ENCODE assay signal across 8 cellular contexts in the genomic region with DNA sequence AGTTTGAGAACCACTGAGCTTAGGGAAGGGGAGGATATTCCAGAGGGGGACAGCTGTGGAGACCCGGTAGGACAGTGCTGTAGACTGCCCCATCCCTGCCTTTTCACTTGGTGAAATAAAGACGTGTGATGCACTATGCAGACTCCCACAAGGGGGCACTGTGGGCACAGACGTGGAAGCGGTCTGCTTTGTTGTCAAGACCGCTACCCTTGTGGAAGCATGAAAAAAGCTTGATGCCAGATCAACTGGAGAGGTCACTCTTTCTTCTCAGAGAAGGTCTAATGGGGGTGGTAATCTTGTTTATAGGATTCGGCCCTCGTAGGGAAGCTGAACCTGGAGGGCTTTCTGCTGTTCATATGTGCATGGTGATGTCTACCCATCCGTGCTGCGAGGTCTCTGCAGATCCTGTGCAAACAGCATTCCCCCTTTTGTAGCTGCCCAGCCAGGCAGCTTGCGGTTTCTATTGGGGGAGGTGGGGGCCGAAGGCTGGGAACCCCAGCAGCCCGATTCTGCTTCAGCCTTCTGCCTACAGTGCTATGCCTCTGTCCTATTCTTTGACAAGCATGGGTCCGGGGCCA. TPM values are rescaled to one million over a fixed set of nuclear protein-coding genes. Genes with fewer than 3 reads are reported as not detected.
DNase-seq lines count a peak whose midpoint lies in the region; ATAC-seq, FAIRE-seq and TF ChIP-seq lines count a peak whose summit lies in the region.

No MANE protein-coding gene starts in this region.

- H3K36me3 Mint-ChIP-seq in activated T-helper 1 cell treated with anti-CD3 and anti-CD28 coated beads, Interleukin-12 subunit alpha, Interleukin-12 subunit beta, Interleukin-2, Interleukin-4 antibody, amounts not matched to agents 30 ng/mL and 10 ng/mL and 1 ng/mL, durations not matched to agents 14 hours and 24 hours and 36 hours (ENCODE audit: low read depth), result peaks cover 15% of the 10 kb centered on the region

- no peaks in the 10 kb centered on the region for H3K9me3 Mint-ChIP-seq in activated T-helper 1 cell treated with anti-CD3 and anti-CD28 coated beads, Interleukin-12 subunit alpha, Interleukin-12 subunit beta, Interleukin-2, Interleukin-4 antibody, amounts not matched to agents 30 ng/mL and 10 ng/mL and 1 ng/mL, durations not matched to agents 14 hours and 24 hours and 36 hours

- intact Hi-C loops in activated T-helper 1 cell treated with anti-CD3 and anti-CD28 coated beads, Interleukin-12 subunit alpha, Interleukin-12 subunit beta, Interleukin-2, Interleukin-4 antibody, amounts not matched to agents 30 ng/mL and 10 ng/mL and 1 ng/mL, durations not matched to agents 14 hours and 24 hours and 36 hours (cut with micrococcal nuclease), result loop anchor here (1.0 to 10.0 kb wide), 5 partner anchors 367 to 1148 kb away; partner anchors contain the start of gene ZMIZ1

- no peak overlapping the region for H3K27ac ChIP-seq in KMS-11

- no peak overlapping the region for H2AFZ ChIP-seq in KMS-11 (ENCODE audit: low read depth)

- TF ChIP-seq CTCF in KMS-11 (conservative IDR thresholded peaks at IDR 0.05; ENCODE audit: low read depth, low read length) (peak; percentile 90), fibroblast of the aortic adventitia (IDR thresholded peaks at IDR 0.05; ENCODE audit: insufficient read depth, low read length) (peak; percentile 95)

- H3K27ac Mint-ChIP-seq in activated T-helper 1 cell treated with anti-CD3 and anti-CD28 coated beads, Interleukin-12 subunit alpha, Interleukin-12 subunit beta, Interleukin-2, Interleukin-4 antibody, amounts not matched to agents 30 ng/mL and 10 ng/mL and 1 ng/mL, durations not matched to agents 14 hours and 24 hours and 36 hours, result no peak overlapping the region

- ATAC-seq in GM19025 (IDR thresholded peaks at IDR 0.05; ENCODE audit: low read depth, unreplicated experiment), result peak; percentile 45

- no peaks in the 10 kb centered on the region for H3K79me2 ChIP-seq in KMS-11 (ENCODE audit: insufficient read depth, low read depth)

- no peak overlapping the region for H3K4me2 ChIP-seq in KMS-11

- H3K36me3 ChIP-seq in KMS-11 (ENCODE audit: insufficient read depth), result no peaks in the 10 kb centered on the region

- H3K4me3 Mint-ChIP-seq in activated T-helper 1 cell treated with anti-CD3 and anti-CD28 coated beads, Interleukin-12 subunit alpha, Interleukin-12 subunit beta, Interleukin-2, Interleukin-4 antibody, amounts not matched to agents 30 ng/mL and 10 ng/mL and 1 ng/mL, durations not matched to agents 14 hours and 24 hours and 36 hours, result no peak overlapping the region

- no peak overlapping the region for H3K9ac ChIP-seq in KMS-11

- H3K27me3 Mint-ChIP-seq in activated T-helper 1 cell treated with anti-CD3 and anti-CD28 coated beads, Interleukin-12 subunit alpha, Interleukin-12 subunit beta, Interleukin-2, Interleukin-4 antibody, amounts not matched to agents 30 ng/mL and 10 ng/mL and 1 ng/mL, durations not matched to agents 14 hours and 24 hours and 36 hours (ENCODE audit: insufficient read depth), result no peaks in the 10 kb centered on the region

- no peaks in the 10 kb centered on the region for H3K27me3 ChIP-seq in KMS-11 (ENCODE audit: insufficient read depth, low read depth)

- FAIRE-seq in RCC 7860 (lab: Jason Lieb, UNC), result no peak

- H4K20me1 ChIP-seq in KMS-11 (ENCODE audit: insufficient read depth), result no peaks in the 10 kb centered on the region; the same call in 1 of the 2 replicates

- H3K4me1 ChIP-seq in KMS-11 (ENCODE audit: low read depth, poor library complexity, severe bottlenecking), result peaks cover 51% of the 10 kb centered on the region

- peak; percentile 80 for DNase-seq in AG20443 (ENCODE audit: low spot score)
- peak; percentile 66 for DNase-seq in RCC 7860 (ENCODE audit: low spot score)
- DNase-seq in activated T-helper 1 cell treated with anti-CD3 and anti-CD28 coated beads, Interleukin-12 subunit alpha, Interleukin-12 subunit beta, Interleukin-2, Interleukin-4 antibody, amounts not matched to agents 30 ng/mL and 10 ng/mL and 1 ng/mL, durations not matched to agents 14 hours and 24 hours and 36 hours (ENCODE audit: low spot score), result peak; percentile 61
- DNase-seq in fibroblast of the aortic adventitia (ENCODE audit: low read depth), result peak; percentile 90
- DNase-seq in non-pigmented ciliary epithelial cell (ENCODE audit: low read depth), result peak; percentile 55
- DNase-seq in superior temporal gyrus (ENCODE audit: extremely low spot score), result peak; percentile 98

- H3K4me3 ChIP-seq in KMS-11 (IDR thresholded peaks at IDR 0.05; ENCODE audit: insufficient read depth, low read depth, low read length), result no peak overlapping the region
- no peak overlapping the region for H3K4me3 ChIP-seq in fibroblast of the aortic adventitia (ENCODE audit: low read depth, low read length)

- peaks cover 30% of the 10 kb centered on the region for H3K4me1 Mint-ChIP-seq in activated T-helper 1 cell treated with anti-CD3 and anti-CD28 coated beads, Interleukin-12 subunit alpha, Interleukin-12 subunit beta, Interleukin-2, Interleukin-4 antibody, amounts not matched to agents 30 ng/mL and 10 ng/mL and 1 ng/mL, durations not matched to agents 14 hours and 24 hours and 36 hours (ENCODE audit: low read depth)

RNA-seq across cellular contexts. Expression of gene RPS24, which starts 13.7 kb away (rescaled TPM):
- 1,627 and 1,651 TPM in 2 replicates for total RNA-seq in activated T-helper 1 cell treated with anti-CD3 and anti-CD28 coated beads, Interleukin-12 subunit alpha, Interleukin-12 subunit beta, Interleukin-2, Interleukin-4 antibody, amounts not matched to agents 30 ng/mL and 10 ng/mL and 1 ng/mL, durations not matched to agents 14 hours and 24 hours and 36 hours
- 3,008 and 3,613 TPM in 2 replicates for total RNA-seq in fibroblast of the aortic adventitia (ENCODE audit: low replicate concordance)

RNA-seq across cellular contexts. Expression of gene POLR3A, which starts 18.1 kb away (rescaled TPM):
- 29.5 and 30.8 TPM in 2 replicates for total RNA-seq in activated T-helper 1 cell treated with anti-CD3 and anti-CD28 coated beads, Interleukin-12 subunit alpha, Interleukin-12 subunit beta, Interleukin-2, Interleukin-4 antibody, amounts not matched to agents 30 ng/mL and 10 ng/mL and 1 ng/mL, durations not matched to agents 14 hours and 24 hours and 36 hours
- total RNA-seq in fibroblast of the aortic adventitia (ENCODE audit: low replicate concordance), result 10.5 and 17.5 TPM in 2 replicates
